In the genomic region with DNA sequence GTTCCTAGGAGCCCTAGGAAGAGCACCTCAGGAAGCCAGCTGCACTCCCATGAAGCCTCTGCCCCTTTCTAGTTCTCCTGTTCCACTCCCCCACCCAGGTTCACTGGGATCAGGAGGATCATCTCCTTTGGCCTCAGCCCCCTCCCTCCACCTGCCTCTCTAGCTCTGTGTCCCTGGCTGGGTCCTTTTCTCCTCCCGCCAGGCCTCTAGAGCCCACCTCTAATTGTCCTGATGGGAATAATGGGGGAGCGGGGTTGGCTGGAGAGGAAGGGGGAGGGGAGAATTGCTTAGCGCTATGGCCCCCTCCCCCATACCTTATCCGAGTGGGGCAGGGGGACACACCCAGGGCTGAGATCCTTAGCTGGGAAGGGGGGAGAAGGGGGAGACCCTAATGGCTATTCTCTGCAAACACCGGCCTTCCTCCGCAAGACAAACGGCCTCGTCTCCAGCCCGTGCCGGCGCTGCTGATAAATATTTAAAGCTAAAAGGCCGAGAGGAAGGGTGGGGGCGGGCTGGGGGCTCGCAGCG, we compare ENCODE assay signal across 9 cellular contexts. TPM values are rescaled to one million over a fixed set of nuclear protein-coding genes. Genes with fewer than 3 reads are reported as not detected.
A peak's percentile ranks its signal among the peaks of the same experiment; 100 is the strongest.
DNase-seq lines count a peak whose midpoint lies in the region; ATAC-seq and TF ChIP-seq lines count a peak whose summit lies in the region.
"Had no signal": no experiment of that assay in that cellular context is flagged by ENCODE, and none has a peak within 500 bp of the region (broad histone marks: within the 10 kb centered on the region; RNA-seq: fewer than 3 reads in every experiment).

No MANE protein-coding gene starts in this region.

- H3K27me3 Mint-ChIP-seq in MCF 10A (ENCODE audit: insufficient read depth, unreplicated experiment) (peaks cover 97% of the 10 kb centered on the region), type B pancreatic cell (peaks cover 90% of the 10 kb centered on the region)
- H3K27me3 Mint-ChIP-seq in activated CD4-positive, alpha-beta memory T cell treated with anti-CD3 and anti-CD28 coated beads, Interleukin-2, amount 10 ng/mL, durations not matched to agents 7 days and 5 days: peaks cover 75% of the 10 kb centered on the region

- no peaks in the 10 kb centered on the region for H3K4me1 ChIP-seq in breast epithelium

- BruUV-seq in MCF 10A (replicated peaks; lab: Mats Ljungman, UMichigan): no TSS peak

- WGBS in lower leg skin, 2 donors: 12 to 14% methylated on average over 15 of the region's 15 CpGs

- DNase-seq in breast epithelium (ENCODE audit: low spot score in 2 of 2) (no peak), MCF 10A (ENCODE audit: unreplicated experiment) (no peak), lower leg skin (ENCODE audit: low spot score in 2 of 2) (no peak), type B pancreatic cell (ENCODE audit: extremely low spot score, unreplicated experiment) (no peak), NCI-H524 (lab: John Stamatoyannopoulos, UW) (no peak), NCI-H1048 (lab: John Stamatoyannopoulos, UW) (no peak)
- DNase-seq in activated CD4-positive, alpha-beta memory T cell treated with anti-CD3 and anti-CD28 coated beads, Interleukin-2, amount 10 ng/mL, durations not matched to agents 7 days and 5 days: no peak
- DNase-seq: DND-41 had no signal

- H3K9me3 Mint-ChIP-seq in MCF 10A (ENCODE audit: unreplicated experiment): no peaks in the 10 kb centered on the region
- no peaks in the 10 kb centered on the region for H3K9me3 Mint-ChIP-seq in activated CD4-positive, alpha-beta memory T cell treated with anti-CD3 and anti-CD28 coated beads, Interleukin-2, amount 10 ng/mL, durations not matched to agents 7 days and 5 days
- no peaks in the 10 kb centered on the region for H3K9me3 Mint-ChIP-seq in type B pancreatic cell

- H3K36me3 ChIP-seq in breast epithelium: no peaks in the 10 kb centered on the region

- CTCF ChIA-PET in MCF 10A (lab: Yijun Ruan, JAX): interaction anchor here (0.7 to 1.3 kb wide), 5 partner anchors 13 to 409 kb away, joined by 3 to 4 read pairs (median 3); no protein-coding TSS in a partner anchor
- CTCF ChIA-PET in activated CD4-positive, alpha-beta memory T cell treated with anti-CD3 and anti-CD28 coated beads, Interleukin-2, amount 10 ng/mL, durations not matched to agents 7 days and 5 days (lab: Charles Lee): interaction anchor here (0.7 to 1.6 kb wide), 4 partner anchors 8 to 20 kb away, joined by 3 to 10 read pairs (median 4); no protein-coding TSS in a partner anchor

- H3K36me3 Mint-ChIP-seq in MCF 10A (ENCODE audit: insufficient read depth, unreplicated experiment) (no peaks in the 10 kb centered on the region), type B pancreatic cell (peaks cover 13% of the 10 kb centered on the region)
- peaks cover 8% of the 10 kb centered on the region for H3K36me3 Mint-ChIP-seq in activated CD4-positive, alpha-beta memory T cell treated with anti-CD3 and anti-CD28 coated beads, Interleukin-2, amount 10 ng/mL, durations not matched to agents 7 days and 5 days (ENCODE audit: low read depth)

- H3K4me3 Mint-ChIP-seq in MCF 10A (ENCODE audit: unreplicated experiment) (no peak overlapping the region), type B pancreatic cell (peak overlapping the region; percentile 92)
- peak overlapping the region; percentile 88 for H3K4me3 Mint-ChIP-seq in activated CD4-positive, alpha-beta memory T cell treated with anti-CD3 and anti-CD28 coated beads, Interleukin-2, amount 10 ng/mL, durations not matched to agents 7 days and 5 days

- ATAC-seq in HG03378 (IDR thresholded peaks at IDR 0.05; ENCODE audit: unreplicated experiment): no peak

- peaks cover 16 to 97% of the 10 kb centered on the region in 2 donors for H3K27me3 ChIP-seq in breast epithelium

- H3K4me1 Mint-ChIP-seq in MCF 10A (ENCODE audit: insufficient read depth, unreplicated experiment) (peaks cover 2% of the 10 kb centered on the region), type B pancreatic cell (ENCODE audit: unreplicated experiment) (peaks cover 17% of the 10 kb centered on the region)
- peaks cover 38% of the 10 kb centered on the region for H3K4me1 Mint-ChIP-seq in activated CD4-positive, alpha-beta memory T cell treated with anti-CD3 and anti-CD28 coated beads, Interleukin-2, amount 10 ng/mL, durations not matched to agents 7 days and 5 days

- no peak for TF ChIP-seq POLR2A in breast epithelium (IDR thresholded peaks at IDR 0.05)
- no peak for TF ChIP-seq POLR2A in lower leg skin (IDR thresholded peaks at IDR 0.05)

- intact Hi-C loops in breast epithelium (cut with DNase I; ENCODE audit: low total_unique reads) (no loop called here), MCF 10A (cut with micrococcal nuclease) (no loop called here), lower leg skin (cut with DNase I; ENCODE audit: low total_unique reads) (no loop called here)

- H3K27ac ChIP-seq in breast epithelium: peak overlapping the region; percentile 45 to 81

- TF ChIP-seq CTCF in breast epithelium (IDR thresholded peaks at IDR 0.05): no peak
- no peak for TF ChIP-seq CTCF in MCF 10A (IDR thresholded peaks at IDR 0.05; ENCODE audit: unreplicated experiment)
- no peak for TF ChIP-seq CTCF in lower leg skin (IDR thresholded peaks at IDR 0.05)
- TF ChIP-seq CTCF in type B pancreatic cell (conservative IDR thresholded peaks at IDR 0.05): no peak

- no peak overlapping the region for H3K27ac Mint-ChIP-seq in MCF 10A (ENCODE audit: low read depth, unreplicated experiment)
- no peak overlapping the region for H3K27ac Mint-ChIP-seq in activated CD4-positive, alpha-beta memory T cell treated with anti-CD3 and anti-CD28 coated beads, Interleukin-2, amount 10 ng/mL, durations not matched to agents 7 days and 5 days
- peak overlapping the region; percentile 92 for H3K27ac Mint-ChIP-seq in type B pancreatic cell

- H3K9me3 ChIP-seq in breast epithelium: no peaks in the 10 kb centered on the region

- H3K4me3 ChIP-seq in breast epithelium (peak overlapping the region; percentile 54 to 78 (median 68)), lower leg skin (ENCODE audit: low read depth, poor library complexity, severe bottlenecking) (peak overlapping the region; percentile 70)

- POLR2A ChIA-PET in MCF 10A (lab: Yijun Ruan, JAX): interaction anchor here (0.5 kb wide), 1 partner anchor 131 kb away, joined by 3 read pairs; no protein-coding TSS in a partner anchor
- POLR2A ChIA-PET in activated CD4-positive, alpha-beta memory T cell treated with anti-CD3 and anti-CD28 coated beads, Interleukin-2, amount 10 ng/mL, durations not matched to agents 7 days and 5 days (lab: Charles Lee): interaction anchor here (0.8 to 1.7 kb wide), 9 partner anchors 8 to 562 kb away, joined by 3 to 10 read pairs (median 4); partner anchors contain the start of genes HOXB5, HOXB9 and NFE2L1

RNA-seq across cellular contexts. Expression of gene HOXB7, which starts 1.0 kb away (rescaled TPM):
- total RNA-seq in breast epithelium (10 to 100 TPM in 1 of 3 donors, 1 to 10 TPM in 2; 1.5 to 16.8 (median 4.3) TPM), MCF 10A (2022) (not detected in 2 replicates), lower leg skin (10 to 100 TPM in 1 of 4 donors, 1 to 10 TPM in 3; 1.3 to 11.5 (median 5.3) TPM), type B pancreatic cell (ENCODE audit: low replicate concordance) (9.8 and 11.7 TPM in 2 replicates)
- total RNA-seq in activated CD4-positive, alpha-beta memory T cell treated with anti-CD3 and anti-CD28 coated beads, Interleukin-2, amount 10 ng/mL, durations not matched to agents 7 days and 5 days: 1 to 10 TPM; 1.6 to 1.7 TPM

RNA-seq across cellular contexts. Expression of gene HOXB6, which starts 5.0 kb away (rescaled TPM):
- total RNA-seq in breast epithelium (10 to 100 TPM in 2 of 3 donors, 1 to 10 TPM in 1; 1.0 to 24.9 (median 18.2) TPM), MCF 10A (2022) (0.37 TPM in 1 of 2 replicates, not detected in the other), lower leg skin (1 to 10 TPM in 1 of 4 donors, under 1 TPM in 3; 0.27 to 4.6 (median 0.45) TPM), type B pancreatic cell (ENCODE audit: low replicate concordance) (17.6 and 20.3 TPM in 2 replicates)
- under 1 TPM; 0.60 to 0.68 TPM for total RNA-seq in activated CD4-positive, alpha-beta memory T cell treated with anti-CD3 and anti-CD28 coated beads, Interleukin-2, amount 10 ng/mL, durations not matched to agents 7 days and 5 days

RNA-seq across cellular contexts. Expression of gene HOXB8, which starts 5.3 kb away (rescaled TPM):
- total RNA-seq in breast epithelium (1 to 10 TPM in 2 of 3 donors, under 1 TPM in 1; 0.59 to 4.6 (median 4.6) TPM), MCF 10A (2022) (not detected in 2 replicates), lower leg skin (1 to 10 TPM in 1 of 4 donors, not detected in 3; 1.4 TPM), type B pancreatic cell (ENCODE audit: low replicate concordance) (16.0 and 17.1 TPM in 2 replicates)
- total RNA-seq in activated CD4-positive, alpha-beta memory T cell treated with anti-CD3 and anti-CD28 coated beads, Interleukin-2, amount 10 ng/mL, durations not matched to agents 7 days and 5 days: not detected

RNA-seq across cellular contexts. Expression of gene HOXB5, which starts 16.2 kb away (rescaled TPM):
- total RNA-seq in breast epithelium (1 to 10 TPM in 2 of 3 donors, under 1 TPM in 1; 0.44 to 2.0 (median 1.4) TPM), MCF 10A (2022) (not detected in 2 replicates), lower leg skin (under 1 TPM in 2 of 4 donors, not detected in 2; 0.15 to 0.55 TPM), type B pancreatic cell (ENCODE audit: low replicate concordance) (10.1 and 20.8 TPM in 2 replicates)
- total RNA-seq in activated CD4-positive, alpha-beta memory T cell treated with anti-CD3 and anti-CD28 coated beads, Interleukin-2, amount 10 ng/mL, durations not matched to agents 7 days and 5 days: under 1 TPM in 1 of 2 experiments, not detected in 1; 0.20 TPM

RNA-seq across cellular contexts. Expression of gene HOXB9, which starts 16.3 kb away (rescaled TPM):
- total RNA-seq in breast epithelium (under 1 TPM; 0.32 to 0.44 (median 0.33) TPM), MCF 10A (2022) (1.4 and 2.5 TPM in 2 replicates), lower leg skin (under 1 TPM in 2 of 4 donors, not detected in 2; 0.07 to 0.29 TPM), type B pancreatic cell (ENCODE audit: low replicate concordance) (1.6 and 9.4 TPM in 2 replicates)
- 1 to 10 TPM in 1 of 2 experiments, under 1 TPM in 1; 0.88 to 1.4 TPM for total RNA-seq in activated CD4-positive, alpha-beta memory T cell treated with anti-CD3 and anti-CD28 coated beads, Interleukin-2, amount 10 ng/mL, durations not matched to agents 7 days and 5 days
